ENCODE assay signal across 26 cellular contexts in the genomic region with DNA sequence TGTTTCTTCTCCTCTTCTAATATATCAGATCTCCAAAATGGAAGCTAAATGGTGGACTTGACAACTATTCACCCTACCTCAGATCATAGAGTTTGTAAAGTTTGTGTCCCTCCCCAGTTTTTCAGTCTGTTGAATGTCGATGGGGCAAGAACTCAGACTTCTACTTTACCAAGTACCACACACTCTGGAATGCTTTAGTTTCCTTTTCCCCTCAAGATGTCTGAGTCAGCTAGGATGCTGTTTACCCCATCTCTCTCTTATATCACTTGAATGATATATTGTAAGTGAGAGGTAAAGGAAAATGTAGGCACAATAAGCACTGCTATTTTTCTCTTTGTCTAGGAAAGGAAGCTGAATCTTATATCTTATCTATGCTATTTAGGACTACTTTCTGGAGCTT. TPM values are rescaled to one million over a fixed set of nuclear protein-coding genes. Genes with fewer than 3 reads are reported as not detected.
DNase-seq lines count a peak whose midpoint lies in the region; ATAC-seq, FAIRE-seq and TF ChIP-seq lines count a peak whose summit lies in the region.
"Had no signal": no experiment of that assay in that cellular context is flagged by ENCODE, and none has a peak within 500 bp of the region (broad histone marks: within the 10 kb centered on the region; RNA-seq: fewer than 3 reads in every experiment).

No MANE protein-coding gene starts in this region.

- TF ChIP-seq EP300 in suprapubic skin (IDR thresholded peaks at IDR 0.05), result no peak

- dilution Hi-C loops in endothelial cell of umbilical vein (cut with MboI; ENCODE audit: extremely low pct_ligation_motif_present, low sequenced_read_pairs), result no loop called here

- intact Hi-C loops in endothelial cell of umbilical vein (cut with micrococcal nuclease) (no loop called here), MCF 10A (cut with micrococcal nuclease) (no loop called here)

- no peak for FAIRE-seq in endothelial cell of umbilical vein (lab: Jason Lieb, UNC)
- FAIRE-seq: A204.1, GM12878, GM19239, H1 had no signal

- H3K27ac Mint-ChIP-seq in MCF 10A (ENCODE audit: low read depth, unreplicated experiment), result no peak overlapping the region
- H3K27ac Mint-ChIP-seq: CD4-positive, CD25-positive, alpha-beta regulatory T cell; CD8-positive, alpha-beta T cell; H9 had no signal

- ATAC-seq in GM19328 (IDR thresholded peaks at IDR 0.05; ENCODE audit: unreplicated experiment), result no peak
- ATAC-seq: CD8-positive, alpha-beta T cell; GM12878; HCT116 had no signal

- TF ChIP-seq CTCF in endothelial cell of umbilical vein (IDR thresholded peaks at IDR 0.05; ENCODE audit: extremely low read depth in 1 of 2, insufficient read depth in 1 of 2, low read depth in 1 of 2, low read length in 2 of 2) (no peak), suprapubic skin (IDR thresholded peaks at IDR 0.05) (no peak), MCF 10A (IDR thresholded peaks at IDR 0.05; ENCODE audit: unreplicated experiment) (no peak)

- H3K4me3 ChIP-seq in endothelial cell of umbilical vein (replicated peaks in 1 of 3; ENCODE audit: insufficient read depth in 1 of 3, low read depth in 1 of 3, low read length in 3 of 3) (no peak overlapping the region), suprapubic skin (no peak overlapping the region)
- H3K4me3 ChIP-seq: BLaER1, GM12878, GM23248 had no signal

- no peaks in the 10 kb centered on the region for H3K9me3 ChIP-seq in endothelial cell of umbilical vein (replicated peaks; ENCODE audit: control insufficient read depth, insufficient read depth, low read length)
- H3K9me3 ChIP-seq in suprapubic skin, result no peaks in the 10 kb centered on the region

- H3K36me3 ChIP-seq in endothelial cell of umbilical vein (ENCODE audit: control insufficient read depth in 2 of 2, extremely low read depth in 1 of 2, insufficient read depth in 2 of 2, low read length in 2 of 2) (no peaks in the 10 kb centered on the region), suprapubic skin (peaks cover 32% of the 10 kb centered on the region)

- H3K27me3 Mint-ChIP-seq in MCF 10A (ENCODE audit: insufficient read depth, unreplicated experiment), result no peaks in the 10 kb centered on the region
- H3K27me3 Mint-ChIP-seq: B cell; CD4-positive, CD25-positive, alpha-beta regulatory T cell had no signal

- DNase-seq in ELR (ENCODE audit: low read depth) (peak; percentile 19), amniotic epithelial cell (ENCODE audit: low read depth) (peak; percentile 51), endothelial cell of umbilical vein (ENCODE audit: low read depth, low spot score) (peak; percentile 15), iris pigment epithelial cell (ENCODE audit: low read depth) (peak; percentile 47), suprapubic skin (ENCODE audit: low spot score in 2 of 2) (no peak), MCF 10A (ENCODE audit: unreplicated experiment) (no peak), globus pallidus (ENCODE audit: low spot score) (no peak)
- DNase-seq: Caco-2; CD4-positive, CD25-positive, alpha-beta regulatory T cell; CD8-positive, alpha-beta T cell; DMS153; DND-41; GDM1; GM23248; H9 had no signal

- no peak overlapping the region for H3K4me2 ChIP-seq in endothelial cell of umbilical vein (ENCODE audit: insufficient read depth, low read length)
- H3K4me2 ChIP-seq: BLaER1 had no signal

- WGBS in suprapubic skin, result 94% methylated on average over 1 of the region's 1 CpG

- H3K4me3 Mint-ChIP-seq in MCF 10A (ENCODE audit: unreplicated experiment), result no peak overlapping the region
- H3K4me3 Mint-ChIP-seq: B cell; CD4-positive, CD25-positive, alpha-beta regulatory T cell; CD8-positive, alpha-beta T cell; H9 had no signal

- TF ChIP-seq POLR2A in endothelial cell of umbilical vein (IDR thresholded peaks at IDR 0.05; ENCODE audit: low read depth, low read length), result no peak
- TF ChIP-seq POLR2A in suprapubic skin (IDR thresholded peaks at IDR 0.05), result no peak

- H3K79me2 ChIP-seq in endothelial cell of umbilical vein (ENCODE audit: control insufficient read depth, insufficient read depth, low read length), result no peaks in the 10 kb centered on the region

- POLR2A ChIA-PET in endothelial cell of umbilical vein (lab: Charles Lee), result no interaction called here
- POLR2A ChIA-PET in MCF 10A (lab: Yijun Ruan, JAX), result no interaction called here

- H2AFZ ChIP-seq in endothelial cell of umbilical vein (ENCODE audit: low read depth, low read length), result no peak overlapping the region
- H2AFZ ChIP-seq: GM23248 had no signal

- H4K20me1 ChIP-seq in endothelial cell of umbilical vein (replicated peaks; ENCODE audit: control insufficient read depth, extremely low read depth, insufficient read depth, low read length), result no peaks in the 10 kb centered on the region
- H4K20me1 ChIP-seq: BLaER1 had no signal

- no TSS peak for BruUV-seq in endothelial cell of umbilical vein (replicated peaks; lab: Mats Ljungman, UMichigan)
- BruUV-seq in MCF 10A (replicated peaks; lab: Mats Ljungman, UMichigan), result no TSS peak

- H3K9me3 Mint-ChIP-seq in MCF 10A (ENCODE audit: unreplicated experiment), result no peaks in the 10 kb centered on the region
- H3K9me3 Mint-ChIP-seq: CD4-positive, CD25-positive, alpha-beta regulatory T cell; CD8-positive, alpha-beta T cell; H9 had no signal

- H3K36me3 Mint-ChIP-seq in MCF 10A (ENCODE audit: insufficient read depth, unreplicated experiment), result peaks cover 26% of the 10 kb centered on the region

- H3K27me3 ChIP-seq in endothelial cell of umbilical vein (ENCODE audit: control insufficient read depth in 2 of 2, insufficient read depth in 2 of 2, low read length in 2 of 2) (no peaks in the 10 kb centered on the region), suprapubic skin (no peaks in the 10 kb centered on the region)
- H3K27me3 ChIP-seq: BLaER1 had no signal

- no peaks in the 10 kb centered on the region for H3K4me1 ChIP-seq in endothelial cell of umbilical vein (ENCODE audit: control insufficient read depth, extremely low read depth, insufficient read depth, low read length)
- no peaks in the 10 kb centered on the region for H3K4me1 ChIP-seq in suprapubic skin
- H3K4me1 ChIP-seq: BLaER1, Caco-2 had no signal

- CTCF ChIA-PET in endothelial cell of umbilical vein (lab: Charles Lee) (interaction anchor here (2.7 to 3.5 kb wide), 2 partner anchors 11 to 23 kb away, joined by 10 to 16 read pairs; no protein-coding TSS in a partner anchor), MCF 10A (lab: Yijun Ruan, JAX) (interaction anchor here (0.5 to 3.4 kb wide), 12 partner anchors 11 to 1501 kb away, joined by 3 to 18 read pairs (median 4); no protein-coding TSS in a partner anchor)

- H3K4me1 Mint-ChIP-seq in MCF 10A (ENCODE audit: insufficient read depth, unreplicated experiment), result no peaks in the 10 kb centered on the region
- H3K4me1 Mint-ChIP-seq: B cell, H9 had no signal

- no peak overlapping the region for H3K27ac ChIP-seq in endothelial cell of umbilical vein (ENCODE audit: insufficient read depth, low read depth, low read length)
- H3K27ac ChIP-seq in suprapubic skin, result no peak overlapping the region
- H3K27ac ChIP-seq: 22Rv1, BLaER1, C4-2B, GM23248 had no signal

- no peak overlapping the region for H3K9ac ChIP-seq in endothelial cell of umbilical vein (replicated peaks; ENCODE audit: extremely low read depth, insufficient read depth, low read length)
- H3K9ac ChIP-seq: BLaER1, GM23248 had no signal

- H3K9me1 ChIP-seq in endothelial cell of umbilical vein (replicated peaks; ENCODE audit: control insufficient read depth, extremely low read depth, insufficient read depth, low read length), result no peaks in the 10 kb centered on the region

TF ChIP-seq in endothelial cell of umbilical vein, 7 proteins besides CTCF, POLR2A, EP300 and RAD21:
- no peak for TF ChIP-seq GATA2 (IDR thresholded peaks at IDR 0.05; ENCODE audit: insufficient read depth, insufficient read length, low read depth, low read length)
- no peak for TF ChIP-seq FOS (IDR thresholded peaks at IDR 0.05; ENCODE audit: borderline replicate concordance, insufficient read depth, low read length)
- TF ChIP-seq EZH2 (IDR thresholded peaks at IDR 0.05; ENCODE audit: borderline replicate concordance, low read depth, low read length, severe bottlenecking), result no peak
- no peak for TF ChIP-seq POLR2AphosphoS5 (IDR thresholded peaks at IDR 0.05; ENCODE audit: insufficient read depth, low read depth, low read length)
- TF ChIP-seq JUN (IDR thresholded peaks at IDR 0.05; ENCODE audit: borderline replicate concordance, insufficient read depth, insufficient read length, low read depth), result no peak
- TF ChIP-seq, protein P1, sequence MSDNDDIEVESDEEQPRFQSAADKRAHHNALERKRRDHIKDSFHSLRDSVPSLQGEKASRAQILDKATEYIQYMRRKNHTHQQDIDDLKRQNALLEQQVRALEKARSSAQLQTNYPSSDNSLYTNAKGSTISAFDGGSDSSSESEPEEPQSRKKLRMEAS (IDR thresholded peaks at IDR 0.05; ENCODE audit: insufficient read depth, insufficient read length), result no peak
- TF ChIP-seq MYC (IDR thresholded peaks at IDR 0.05; ENCODE audit: low read depth, low read length), result no peak

RNA-seq across cellular contexts. Expression of a gene that starts 25.9 kb away (rescaled TPM):
- total RNA-seq in endothelial cell of umbilical vein (not detected in 2 replicates), suprapubic skin (not detected), MCF 10A (2022) (not detected in 2 replicates)
- polyA plus RNA-seq in endothelial cell of umbilical vein, result 0.30 TPM in 1 of 2 replicates, not detected in the other
- polyA plus RNA-seq in endothelial cell of umbilical vein (2011; cell fraction: cytosol; rRNA removed), result 0.13 TPM in 1 of 2 replicates, not detected in the other
- polyA plus RNA-seq in endothelial cell of umbilical vein (2011; cell fraction: nucleus; rRNA removed), result 0.64 and 0.72 TPM in 2 replicates
- polyA plus RNA-seq in endothelial cell of umbilical vein (2012), result not detected in 2 replicates
- not detected in 2 replicates for polyA minus RNA-seq in endothelial cell of umbilical vein
- not detected for polyA minus RNA-seq in endothelial cell of umbilical vein (2011; cell fraction: cytosol; rRNA and poly(A)+ RNA removed)
- not detected in 2 replicates for polyA minus RNA-seq in endothelial cell of umbilical vein (2011; cell fraction: nucleus; rRNA and poly(A)+ RNA removed)
- total RNA-seq: CD4-positive, CD25-positive, alpha-beta regulatory T cell; CD8-positive, alpha-beta T cell; GM23248 had no signal
- polyA plus RNA-seq: AG04450; CD4-positive, CD25-positive, alpha-beta regulatory T cell; GM23248 had no signal

RNA-seq across cellular contexts. Expression of a gene that starts 58.0 kb away (rescaled TPM):
- total RNA-seq in endothelial cell of umbilical vein (6.5 and 7.7 TPM in 2 replicates), suprapubic skin (10 to 100 TPM in 2 of 4 donors, 1 to 10 TPM in 2; 7.4 to 12.5 (median 9.7) TPM), MCF 10A (2022) (12.5 and 18.4 TPM in 2 replicates)
- polyA plus RNA-seq in endothelial cell of umbilical vein, result 3.2 and 4.2 TPM in 2 replicates
- 4.6 and 5.2 TPM in 2 replicates for polyA plus RNA-seq in endothelial cell of umbilical vein (2011; cell fraction: cytosol; rRNA removed)
- polyA plus RNA-seq in endothelial cell of umbilical vein (2011; cell fraction: nucleus; rRNA removed), result 1.4 and 2.9 TPM in 2 replicates
- polyA plus RNA-seq in endothelial cell of umbilical vein (2012), result 3.1 and 5.2 TPM in 2 replicates
- polyA minus RNA-seq in endothelial cell of umbilical vein, result 5.1 and 7.8 TPM in 2 replicates
- 25.4 TPM for polyA minus RNA-seq in endothelial cell of umbilical vein (2011; cell fraction: cytosol; rRNA and poly(A)+ RNA removed)
- polyA minus RNA-seq in endothelial cell of umbilical vein (2011; cell fraction: nucleus; rRNA and poly(A)+ RNA removed), result 2.6 and 4.2 TPM in 2 replicates

Comparison
In these comparisons a context has a peak if more than half of its experiments do, and no peak if none do; other contexts are left out.
1. DNase-seq: peak in ELR (single experiment), amniotic epithelial cell (single experiment), endothelial cell of umbilical vein (single experiment) and iris pigment epithelial cell (single experiment); none in suprapubic skin (0 of 2), MCF 10A (single experiment) and globus pallidus (single experiment).